In the genomic region with DNA sequence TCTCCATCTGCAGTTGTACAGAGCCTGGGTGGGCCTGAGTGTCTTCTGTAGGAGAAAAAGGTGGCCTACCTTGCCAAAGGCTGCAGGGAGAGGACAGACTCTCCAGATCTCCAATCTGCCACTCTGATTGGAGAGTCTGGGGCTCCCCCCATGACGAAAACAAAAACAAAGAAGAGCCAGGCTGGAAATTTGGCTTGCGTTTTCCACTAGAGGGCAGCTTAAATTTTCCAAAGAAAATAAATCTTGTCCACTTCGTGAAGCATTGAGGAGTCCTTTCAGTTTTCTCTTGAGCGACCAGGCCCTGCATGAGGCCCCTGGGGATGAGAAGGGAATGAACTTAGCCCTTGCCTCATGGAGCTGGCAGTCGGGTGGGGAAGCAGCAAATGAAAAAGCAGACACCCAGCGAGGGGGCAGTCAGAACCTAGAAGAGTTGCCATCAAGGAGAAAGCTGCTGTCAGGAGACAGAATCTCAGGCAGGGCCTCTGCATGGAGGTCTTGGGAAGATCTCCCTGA, we compare ENCODE assay signal across 8 cellular contexts. TPM values are rescaled to one million over a fixed set of nuclear protein-coding genes. Genes with fewer than 3 reads are reported as not detected.
DNase-seq lines count a peak whose midpoint lies in the region; ATAC-seq, FAIRE-seq and TF ChIP-seq lines count a peak whose summit lies in the region.

No MANE protein-coding gene starts in this region.

- TF ChIP-seq CTCF in A549 (IDR thresholded peaks at IDR 0.05) (peak; percentile 44), uterus (IDR thresholded peaks at IDR 0.05) (peak in 1 of 4 experiments; percentile 8)

- 10% methylated on average over 6 of the region's 6 CpGs for WGBS in A549 (ENCODE audit: missing lambda C conversion rate)

- H3K27me3 ChIP-seq in uterus: no peaks in the 10 kb centered on the region

- intact Hi-C loops in uterus (cut with DNase I; ENCODE audit: low total_unique reads): no loop called here

- in situ Hi-C loops in SK-MEL-5 (cut with HindIII; ENCODE audit: low pct_unique_long_range_greater_than_20kb, low sequenced_read_pairs): no loop called here

- TF ChIP-seq EP300 in A549 (IDR thresholded peaks at IDR 0.05): no peak

- H3K4me1 ChIP-seq in A549 (0 out of 3 replicates have a peak, but pooled peaks cover 4% of the 10 kb centered on the region), uterus (no peaks in the 10 kb centered on the region)

- H3K4me2 ChIP-seq in A549: peak overlapping the region; percentile 65

- POLR2A ChIA-PET in A549 (lab: Yijun Ruan, JAX): interaction anchor here (1.2 kb wide), 1 partner anchor 8 kb away, joined by 4 read pairs; a partner anchor contains a TSS

- H3K27ac ChIP-seq in A549: peak overlapping the region in 1 of 2 experiments; percentile 57; a peak in 3 of 6 replicates
- no peak overlapping the region for H3K27ac ChIP-seq in uterus

- peak; percentile 53 to 83 for ATAC-seq in A549
- ATAC-seq in GM21717 (IDR thresholded peaks at IDR 0.05; ENCODE audit: unreplicated experiment): no peak
- ATAC-seq in HG03095 (IDR thresholded peaks at IDR 0.05; ENCODE audit: unreplicated experiment): no peak

- H3K36me3 ChIP-seq in uterus: no peaks in the 10 kb centered on the region

- H3K4me3 ChIP-seq in A549 (no peak overlapping the region), uterus (no peak overlapping the region)

- TF ChIP-seq RAD21 in A549 (conservative IDR thresholded peaks at IDR 0.05 in 1 of 2, IDR thresholded peaks at IDR 0.05 in 1 of 2): peak in 1 of 2 experiments; percentile 19; a peak in 1 of 5 replicates

- CTCF ChIA-PET in A549 (lab: Yijun Ruan, JAX): interaction anchor here (0.7 to 2.5 kb wide), 17 partner anchors 8 to 301 kb away, joined by 3 to 16 read pairs (median 3); a partner anchor contains a TSS

- TF ChIP-seq POLR2A in A549 (IDR thresholded peaks at IDR 0.05; ENCODE audit: low read length): no peak
- TF ChIP-seq POLR2A in uterus (IDR thresholded peaks at IDR 0.05): no peak

- DNase-seq in A549 (ENCODE audit: low read depth in 1 of 2, low spot score in 1 of 2) (peak; percentile 58 to 60), H4 (ENCODE audit: low spot score) (peak; percentile 48), SK-MEL-5 (ENCODE audit: low read depth, low spot score) (peak; percentile 86), foreskin melanocyte (peak; percentile 63), uterus (no peak), NCI-H1930 (lab: John Stamatoyannopoulos, UW) (no peak)

- H3K9me3 ChIP-seq in A549 (no peaks in the 10 kb centered on the region), uterus (no peaks in the 10 kb centered on the region)

- no peak for FAIRE-seq in A549 (lab: Jason Lieb, UNC)

TF ChIP-seq in A549, 52 proteins besides CTCF, POLR2A, EP300 and RAD21:
- TF ChIP-seq SMC3 (IDR thresholded peaks at IDR 0.05): 0 out of 3 replicates have a peak, but pooled peaks have one; percentile 15
- TF ChIP-seq, protein P1, sequence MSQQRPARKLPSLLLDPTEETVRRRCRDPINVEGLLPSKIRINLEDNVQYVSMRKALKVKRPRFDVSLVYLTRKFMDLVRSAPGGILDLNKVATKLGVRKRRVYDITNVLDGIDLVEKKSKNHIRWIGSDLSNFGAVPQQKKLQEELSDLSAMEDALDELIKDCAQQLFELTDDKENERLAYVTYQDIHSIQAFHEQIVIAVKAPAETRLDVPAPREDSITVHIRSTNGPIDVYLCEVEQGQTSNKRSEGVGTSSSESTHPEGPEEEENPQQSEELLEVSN (IDR thresholded peaks at IDR 0.05; ENCODE audit: borderline replicate concordance, low read depth): no peak

RNA-seq across cellular contexts. Expression of a gene that starts 8.2 kb away (rescaled TPM):
- polyA plus RNA-seq in A549 (2011; rRNA removed): 40.2 and 53.6 TPM in 2 replicates
- 26.7 and 29.2 TPM in 2 replicates for polyA plus RNA-seq in A549 (2012; cell fraction: cytosol; rRNA removed)
- 9.0 and 16.4 TPM in 2 replicates for polyA plus RNA-seq in A549 (2012; cell fraction: nucleus; rRNA removed)
- polyA plus RNA-seq in A549 (2017; fragmentation: RNase III; extraction: RNeasy Plus Mini Kit Qiagen cat#74134 plus additional on column Dnase treatment): 45.2 to 49.9 TPM (median 46.0 TPM) in 3 replicates
- 22.4 and 28.6 TPM in 2 replicates for polyA minus RNA-seq in A549 (2011; rRNA and poly(A)+ RNA removed)
- total RNA-seq in H4 (2014; rRNA removed; shearing (Covaris generic)): 28.4 and 31.0 TPM in 2 replicates
- total RNA-seq in SK-MEL-5 (2014; rRNA removed; shearing (Covaris generic)): 19.5 and 19.6 TPM in 2 replicates
- polyA plus RNA-seq in SK-MEL-5 (2015; cell fraction: cytosol; rRNA removed): 20.9 and 23.1 TPM in 2 replicates
- 11.2 and 14.8 TPM in 2 replicates for polyA plus RNA-seq in SK-MEL-5 (2015; cell fraction: nucleus; rRNA removed)
- 10 to 100 TPM in 1 of 4 donors, not detected in 3; 11.8 TPM for total RNA-seq in uterus

RNA-seq across cellular contexts. Expression of a gene that starts 59.6 kb away (rescaled TPM):
- polyA plus RNA-seq in A549 (2011; rRNA removed) (67.2 and 85.5 TPM in 2 replicates), A549 (2017; fragmentation: RNase III; extraction: RNeasy Plus Mini Kit Qiagen cat#74134 plus additional on column Dnase treatment) (82.3 to 92.1 TPM (median 83.0 TPM) in 3 replicates)
- 18.4 and 20.6 TPM in 2 replicates for polyA plus RNA-seq in A549 (2012; cell fraction: cytosol; rRNA removed)
- polyA plus RNA-seq in A549 (2012; cell fraction: nucleus; rRNA removed): 10.2 and 15.8 TPM in 2 replicates
- 31.5 and 34.6 TPM in 2 replicates for polyA minus RNA-seq in A549 (2011; rRNA and poly(A)+ RNA removed)
- 105 and 111 TPM in 2 replicates for total RNA-seq in H4 (2014; rRNA removed; shearing (Covaris generic))
- total RNA-seq in SK-MEL-5 (2014; rRNA removed; shearing (Covaris generic)): 148 and 162 TPM in 2 replicates
- 76.0 and 98.5 TPM in 2 replicates for polyA plus RNA-seq in SK-MEL-5 (2015; cell fraction: cytosol; rRNA removed)
- polyA plus RNA-seq in SK-MEL-5 (2015; cell fraction: nucleus; rRNA removed): 35.6 and 46.4 TPM in 2 replicates
- 100 to 1,000 TPM in 1 of 4 donors, 10 to 100 TPM in 3; 23.1 to 183 (median 67.4) TPM for total RNA-seq in uterus

Comparison
In these comparisons a context has a peak if more than half of its experiments do, and no peak if none do; other contexts are left out.
1. ATAC-seq: peak in A549 (2 of 2); none in GM21717 (single experiment) and HG03095 (single experiment).
2. DNase-seq: peak in A549 (2 of 2), H4 (single experiment), SK-MEL-5 (single experiment) and foreskin melanocyte (single experiment); none in uterus (0 of 2) and NCI-H1930 (0 of 2).